In genomic region chr3:189806171-189806951, GRCh38 we compare ENCODE assay signal across 16 cellular contexts.
DNase-seq lines count a peak whose midpoint lies in the region; ATAC-seq and TF ChIP-seq lines count a peak whose summit lies in the region.
"Had no signal": no experiment of that assay in that cellular context is flagged by ENCODE, and none has a peak within 500 bp of the region (broad histone marks: within the 10 kb centered on the region; RNA-seq: fewer than 3 reads in every experiment).

No MANE protein-coding gene starts in this region.

- H3K27me3 ChIP-seq in A673 (replicated peaks; ENCODE audit: insufficient read depth, low read depth, low read length, poor library complexity) (no peaks in the 10 kb centered on the region), Loucy (ENCODE audit: insufficient read depth, low read length, poor library complexity, severe bottlenecking) (no peaks in the 10 kb centered on the region), stomach (no peaks in the 10 kb centered on the region)

- POLR2A ChIA-PET in A673 (lab: Charles Lee; ENCODE audit: low non-redundant PET), result interaction anchor here (0.6 kb wide), 2 partner anchors 35 to 311 kb away, joined by 5 to 6 read pairs; no protein-coding TSS in a partner anchor

- H4K20me1 ChIP-seq in Loucy (ENCODE audit: insufficient read depth, low read length, poor library complexity, severe bottlenecking), result no peaks in the 10 kb centered on the region

- ATAC-seq in HG03108 (IDR thresholded peaks at IDR 0.05; ENCODE audit: unreplicated experiment), result no peak

- no peak for TF ChIP-seq CTCF in A673 (conservative IDR thresholded peaks at IDR 0.05; ENCODE audit: low read depth, low read length)
- TF ChIP-seq CTCF in Loucy (conservative IDR thresholded peaks at IDR 0.05; ENCODE audit: low read length), result no peak
- TF ChIP-seq CTCF in choroid plexus epithelial cell (conservative IDR thresholded peaks at IDR 0.05; ENCODE audit: low read depth, low read length), result no peak
- TF ChIP-seq CTCF in stomach (IDR thresholded peaks at IDR 0.05), result no peak
- no peak for TF ChIP-seq CTCF in chondrocyte (IDR thresholded peaks at IDR 0.05)

- TF ChIP-seq POLR2A in stomach (IDR thresholded peaks at IDR 0.05), result no peak

- H3K27ac ChIP-seq in A673 (ENCODE audit: low read depth, low read length, poor library complexity, severe bottlenecking) (peak overlapping the region; percentile 64), mesodermal cell (ENCODE audit: low read depth, low read length, severe bottlenecking) (peak overlapping the region; percentile 42), substantia nigra (ENCODE audit: low read depth, low read length, poor library complexity, severe bottlenecking) (no peak overlapping the region), stomach (no peak overlapping the region)
- H3K27ac ChIP-seq: GM23248 had no signal

- H3K4me3 ChIP-seq in A673 (ENCODE audit: low read depth, low read length, poor library complexity, severe bottlenecking) (no peak overlapping the region), Loucy (ENCODE audit: low read length, poor library complexity, severe bottlenecking) (no peak overlapping the region), choroid plexus epithelial cell (ENCODE audit: low read depth, low read length) (no peak overlapping the region), mesodermal cell (ENCODE audit: extremely low read depth, insufficient read depth, low read length, poor library complexity, severe bottlenecking) (no peak overlapping the region), stomach (no peak overlapping the region)
- H3K4me3 ChIP-seq: GM23248 had no signal

- no peak overlapping the region for H3K4me3 Mint-ChIP-seq in chondrocyte (ENCODE audit: unreplicated experiment)
- H3K4me3 Mint-ChIP-seq: activated CD4-positive, alpha-beta memory T cell treated with anti-CD3 and anti-CD28 coated beads, Interleukin-2, amount 10 ng/mL, durations not matched to agents 7 days and 5 days had no signal

- no peaks in the 10 kb centered on the region for H3K36me3 Mint-ChIP-seq in chondrocyte (ENCODE audit: low read depth)

- no TSS peak for BruUV-seq in A673 (replicated peaks; lab: Mats Ljungman, UMichigan)

- no peaks in the 10 kb centered on the region for H3K79me2 ChIP-seq in Loucy (ENCODE audit: insufficient read depth, low read length)

- H3K9me3 ChIP-seq in A673 (ENCODE audit: low read depth, low read length, poor library complexity, severe bottlenecking) (no peaks in the 10 kb centered on the region), Loucy (ENCODE audit: insufficient read depth, low read depth, low read length) (no peaks in the 10 kb centered on the region), mesodermal cell (ENCODE audit: control insufficient read depth, low read length) (no peaks in the 10 kb centered on the region), stomach (no peaks in the 10 kb centered on the region)

- no peaks in the 10 kb centered on the region for H3K9me3 Mint-ChIP-seq in chondrocyte (ENCODE audit: low read depth)
- H3K9me3 Mint-ChIP-seq: activated CD4-positive, alpha-beta memory T cell treated with anti-CD3 and anti-CD28 coated beads, Interleukin-2, amount 10 ng/mL, durations not matched to agents 7 days and 5 days; activated T-helper 2 cell treated with anti-CD3 and anti-CD28 coated beads, Interferon-gamma antibody, Interleukin-2, Interleukin-4, amounts not matched to agents 10 μg/mL and 5 μg/mL and 100 μg/mL, durations not matched to agents 14 hours and 24 hours and 36 hours had no signal

- no peak overlapping the region for H3K27ac Mint-ChIP-seq in chondrocyte (ENCODE audit: unreplicated experiment)
- H3K27ac Mint-ChIP-seq: activated CD4-positive, alpha-beta memory T cell treated with anti-CD3 and anti-CD28 coated beads, Interleukin-2, amount 10 ng/mL, durations not matched to agents 7 days and 5 days; activated T-helper 2 cell treated with anti-CD3 and anti-CD28 coated beads, Interferon-gamma antibody, Interleukin-2, Interleukin-4, amounts not matched to agents 10 μg/mL and 5 μg/mL and 100 μg/mL, durations not matched to agents 14 hours and 24 hours and 36 hours had no signal

- no peak overlapping the region for H3K4me2 ChIP-seq in Loucy (ENCODE audit: low read depth, low read length, poor library complexity, severe bottlenecking)

- H3K9me2 ChIP-seq in Loucy (replicated peaks; ENCODE audit: low read depth, low read length), result no peaks in the 10 kb centered on the region

- peak overlapping the region; percentile 26; the same call in 1 of the 2 replicates for H2AFZ ChIP-seq in Loucy (ENCODE audit: low read length)
- H2AFZ ChIP-seq: GM23248 had no signal

- no peak for TF ChIP-seq EP300 in stomach (IDR thresholded peaks at IDR 0.05)

- H3F3A ChIP-seq in Loucy (ENCODE audit: low read depth), result no peaks in the 10 kb centered on the region

- peaks cover 5% of the 10 kb centered on the region for H3K27me3 Mint-ChIP-seq in chondrocyte (ENCODE audit: low read depth)
- H3K27me3 Mint-ChIP-seq: activated CD4-positive, alpha-beta memory T cell treated with anti-CD3 and anti-CD28 coated beads, Interleukin-2, amount 10 ng/mL, durations not matched to agents 7 days and 5 days had no signal

- CTCF ChIA-PET in A673 (lab: Charles Lee), result interaction anchor here (0.6 kb wide), 1 partner anchor 12 kb away, joined by 3 read pairs; no protein-coding TSS in a partner anchor

- intact Hi-C loops in A673 (cut with micrococcal nuclease; ENCODE audit: unreplicated experiment) (no loop called here), stomach (cut with DNase I; ENCODE audit: low total_unique reads) (no loop called here)

- WGBS in mesodermal cell (ENCODE audit: insufficient coverage in 2 of 2), 2 experiments, result 32 to 40% methylated on average over 5 to 6 of the region's 11 CpGs
- WGBS in stomach, 5 donors, result 46 to 52% (median 51%) methylated on average over 11 of the region's 11 CpGs

- peak; percentile 58 for DNase-seq in A673 (ENCODE audit: low spot score)
- DNase-seq in choroid plexus epithelial cell (ENCODE audit: low read depth), result peak; percentile 23
- DNase-seq in substantia nigra (lab: John Stamatoyannopoulos, UW), result no peak
- DNase-seq in stomach, result no peak
- no peak for DNase-seq in chondrocyte (ENCODE audit: low spot score)
- DNase-seq: activated CD4-positive, alpha-beta memory T cell treated with anti-CD3 and anti-CD28 coated beads, Interleukin-2, amount 10 ng/mL, durations not matched to agents 7 days and 5 days; aorta; DMS153; effector CD8-positive, alpha-beta T cell; GM23248; head of caudate nucleus; MV-4-11 had no signal

- H3K9ac ChIP-seq in Loucy (ENCODE audit: low read depth, low read length, poor library complexity, severe bottlenecking), result no peak overlapping the region
- H3K9ac ChIP-seq: GM23248 had no signal

- H3K4me1 ChIP-seq in A673 (ENCODE audit: insufficient read depth, low read length, poor library complexity, severe bottlenecking) (peaks cover 24% of the 10 kb centered on the region), Loucy (ENCODE audit: insufficient read depth, low read length, poor library complexity, severe bottlenecking) (peaks cover 11% of the 10 kb centered on the region), mesodermal cell (ENCODE audit: control insufficient read depth, insufficient read depth, low read length, poor library complexity, severe bottlenecking) (no peaks in the 10 kb centered on the region), stomach (no peaks in the 10 kb centered on the region)

- H3K36me3 ChIP-seq in A673 (ENCODE audit: insufficient read depth, low read length, poor library complexity, severe bottlenecking) (no peaks in the 10 kb centered on the region), Loucy (ENCODE audit: insufficient read depth, low read length) (no peaks in the 10 kb centered on the region), mesodermal cell (ENCODE audit: control insufficient read depth, insufficient read depth, low read length) (no peaks in the 10 kb centered on the region), stomach (no peaks in the 10 kb centered on the region)

- peaks cover 9% of the 10 kb centered on the region for H3K4me1 Mint-ChIP-seq in chondrocyte (ENCODE audit: low read depth)
- H3K4me1 Mint-ChIP-seq: activated CD4-positive, alpha-beta memory T cell treated with anti-CD3 and anti-CD28 coated beads, Interleukin-2, amount 10 ng/mL, durations not matched to agents 7 days and 5 days had no signal

Comparison
In these comparisons a context has a peak if more than half of its experiments do, and no peak if none do; other contexts are left out.
1. DNase-seq: peak in A673 (single experiment) and choroid plexus epithelial cell (single experiment); none in substantia nigra (0 of 49), stomach (single experiment) and chondrocyte (single experiment).
2. H3K27ac ChIP-seq: peak in A673 (single experiment) and mesodermal cell (single experiment); none in substantia nigra (single experiment) and stomach (0 of 5).